ENCODE assay signal across 13 cellular contexts in genomic region chr7:133481676-133482075, GRCh38.
DNase-seq lines count a peak whose midpoint lies in the region; FAIRE-seq and TF ChIP-seq lines count a peak whose summit lies in the region.
"Had no signal": no experiment of that assay in that cellular context is flagged by ENCODE, and none has a peak within 500 bp of the region (broad histone marks: within the 10 kb centered on the region; RNA-seq: fewer than 3 reads in every experiment).

No MANE protein-coding gene starts in this region.

- peaks cover 0 to 2% of the 10 kb centered on the region in 2 donors for H3K36me3 ChIP-seq in small intestine (ENCODE audit: control insufficient read depth in 2 of 2, insufficient read depth in 2 of 2, low read length in 2 of 2)
- H3K36me3 ChIP-seq in effector memory CD4-positive, alpha-beta T cell (ENCODE audit: control insufficient read depth, insufficient read depth, low read length), result no peaks in the 10 kb centered on the region
- peaks cover 0 to 54% (median 0%) of the 10 kb centered on the region in 3 donors for H3K36me3 ChIP-seq in esophagus squamous epithelium
- H3K36me3 ChIP-seq: neural progenitor cell had no signal

- H3K9me3 Mint-ChIP-seq in activated naive CD4-positive, alpha-beta T cell treated with anti-CD3 and anti-CD28 coated beads, Interleukin-2, amount 10 ng/mL, durations not matched to agents 7 days and 5 days, result no peaks in the 10 kb centered on the region
- no peaks in the 10 kb centered on the region for H3K9me3 Mint-ChIP-seq in activated naive CD4-positive, alpha-beta T cell treated with anti-CD3 and anti-CD28 coated beads for 36 hours
- H3K9me3 Mint-ChIP-seq: CD14-positive monocyte, neural progenitor cell had no signal

- no peak overlapping the region for H3K4me3 Mint-ChIP-seq in activated naive CD4-positive, alpha-beta T cell treated with anti-CD3 and anti-CD28 coated beads, Interleukin-2, amount 10 ng/mL, durations not matched to agents 7 days and 5 days
- no peak overlapping the region for H3K4me3 Mint-ChIP-seq in activated naive CD4-positive, alpha-beta T cell treated with anti-CD3 and anti-CD28 coated beads for 36 hours
- H3K4me3 Mint-ChIP-seq: CD14-positive monocyte, neural progenitor cell had no signal

- no peaks in the 10 kb centered on the region for H3K9me3 ChIP-seq in small intestine (ENCODE audit: control insufficient read depth, low read depth)
- no peaks in the 10 kb centered on the region for H3K9me3 ChIP-seq in effector memory CD4-positive, alpha-beta T cell (ENCODE audit: control insufficient read depth, low read length)
- H3K9me3 ChIP-seq in esophagus squamous epithelium, result no peaks in the 10 kb centered on the region

- no peak for FAIRE-seq in small intestine (lab: Jason Lieb, UNC)

- intact Hi-C loops in activated naive CD4-positive, alpha-beta T cell treated with anti-CD3 and anti-CD28 coated beads for 36 hours (cut with micrococcal nuclease), result no loop called here
- intact Hi-C loops in esophagus squamous epithelium (cut with DNase I), result no loop called here

- H3K27me3 ChIP-seq in small intestine (ENCODE audit: control insufficient read depth in 2 of 2, insufficient read depth in 2 of 2, low read length in 2 of 2) (no peaks in the 10 kb centered on the region), esophagus squamous epithelium (no peaks in the 10 kb centered on the region)
- H3K27me3 ChIP-seq in effector memory CD4-positive, alpha-beta T cell (replicated peaks; ENCODE audit: control insufficient read depth, insufficient read depth, low read length, poor library complexity, severe bottlenecking), result no peaks in the 10 kb centered on the region
- H3K27me3 ChIP-seq: neural progenitor cell had no signal

- WGBS in small intestine, 3 donors, result 70 to 73% (median 72%) methylated on average over 3 of the region's 3 CpGs
- WGBS in esophagus squamous epithelium, 2 donors, result 77 to 82% methylated on average over 3 of the region's 3 CpGs

- H3K4me1 Mint-ChIP-seq in activated naive CD4-positive, alpha-beta T cell treated with anti-CD3 and anti-CD28 coated beads, Interleukin-2, amount 10 ng/mL, durations not matched to agents 7 days and 5 days, result peaks cover 27% of the 10 kb centered on the region
- H3K4me1 Mint-ChIP-seq in activated naive CD4-positive, alpha-beta T cell treated with anti-CD3 and anti-CD28 coated beads for 36 hours (ENCODE audit: low read depth), result peaks cover 37% of the 10 kb centered on the region
- H3K4me1 Mint-ChIP-seq: CD14-positive monocyte had no signal

- H3K27ac ChIP-seq in small intestine (ENCODE audit: low read depth in 1 of 2, low read length in 1 of 2) (no peak overlapping the region), esophagus squamous epithelium (no peak overlapping the region)
- no peak overlapping the region for H3K27ac ChIP-seq in effector memory CD4-positive, alpha-beta T cell (ENCODE audit: insufficient read depth, low read length, poor library complexity, severe bottlenecking)
- H3K27ac ChIP-seq: neural progenitor cell had no signal

- TF ChIP-seq CTCF in esophagus squamous epithelium (IDR thresholded peaks at IDR 0.05), result no peak

- H3K4me1 ChIP-seq in small intestine (ENCODE audit: control insufficient read depth in 2 of 2, insufficient read depth in 1 of 2, low read depth in 1 of 2, low read length in 1 of 2), result no peaks in the 10 kb centered on the region
- no peaks in the 10 kb centered on the region for H3K4me1 ChIP-seq in effector memory CD4-positive, alpha-beta T cell (ENCODE audit: control insufficient read depth, insufficient read depth, low read length, poor library complexity, severe bottlenecking)
- no peaks in the 10 kb centered on the region for H3K4me1 ChIP-seq in esophagus squamous epithelium
- H3K4me1 ChIP-seq: neural progenitor cell had no signal

- CTCF ChIA-PET in activated naive CD4-positive, alpha-beta T cell treated with anti-CD3 and anti-CD28 coated beads, Interleukin-2, amount 10 ng/mL, durations not matched to agents 7 days and 5 days (lab: Charles Lee), result no interaction called here
- CTCF ChIA-PET in activated naive CD4-positive, alpha-beta T cell treated with anti-CD3 and anti-CD28 coated beads for 36 hours (lab: Charles Lee), result no interaction called here

- H3K27me3 Mint-ChIP-seq in activated naive CD4-positive, alpha-beta T cell treated with anti-CD3 and anti-CD28 coated beads, Interleukin-2, amount 10 ng/mL, durations not matched to agents 7 days and 5 days, result no peaks in the 10 kb centered on the region
- H3K27me3 Mint-ChIP-seq in activated naive CD4-positive, alpha-beta T cell treated with anti-CD3 and anti-CD28 coated beads for 36 hours (ENCODE audit: low read depth), result no peaks in the 10 kb centered on the region

- H3K4me3 ChIP-seq in small intestine (ENCODE audit: low read depth in 1 of 2, low read length in 2 of 2) (no peak overlapping the region), esophagus squamous epithelium (no peak overlapping the region)
- H3K4me3 ChIP-seq in effector memory CD4-positive, alpha-beta T cell (ENCODE audit: insufficient read depth, low read depth, low read length, poor library complexity, severe bottlenecking), result no peak overlapping the region
- H3K4me3 ChIP-seq: neural progenitor cell had no signal

- TF ChIP-seq POLR2A in esophagus squamous epithelium (IDR thresholded peaks at IDR 0.05), result no peak

- DNase-seq in activated naive CD4-positive, alpha-beta T cell treated with anti-CD3 and anti-CD28 coated beads, Interleukin-2, amount 10 ng/mL, durations not matched to agents 7 days and 5 days, result no peak
- DNase-seq in activated naive CD4-positive, alpha-beta T cell treated with anti-CD3 and anti-CD28 coated beads for 36 hours, result no peak
- DNase-seq in NCI-H2029 treated with DMSO at 0.1 percent for 48 hours (lab: John Stamatoyannopoulos, UW), result peak; percentile 21
- DNase-seq in dedifferentiated amniotic fluid mesenchymal stem cell (ENCODE audit: extremely low spot score), result peak; percentile 20
- peak; percentile 32 for DNase-seq in small intestine
- no peak for DNase-seq in effector memory CD4-positive, alpha-beta T cell
- no peak for DNase-seq in esophagus squamous epithelium (lab: John Stamatoyannopoulos, UW)
- DNase-seq in NCI-H82 (lab: John Stamatoyannopoulos, UW), result no peak
- DNase-seq: activated gamma-delta T cell treated with Interleukin-2 at 50 U/mL for 16 hours, glutamatergic neuron, NCI-H1105 had no signal

- peaks cover 16% of the 10 kb centered on the region for H3K36me3 Mint-ChIP-seq in activated naive CD4-positive, alpha-beta T cell treated with anti-CD3 and anti-CD28 coated beads, Interleukin-2, amount 10 ng/mL, durations not matched to agents 7 days and 5 days
- H3K36me3 Mint-ChIP-seq in activated naive CD4-positive, alpha-beta T cell treated with anti-CD3 and anti-CD28 coated beads for 36 hours (ENCODE audit: low read depth), result peaks cover 25% of the 10 kb centered on the region

- H3K27ac Mint-ChIP-seq in activated naive CD4-positive, alpha-beta T cell treated with anti-CD3 and anti-CD28 coated beads, Interleukin-2, amount 10 ng/mL, durations not matched to agents 7 days and 5 days, result peak overlapping the region; percentile 8
- no peak overlapping the region for H3K27ac Mint-ChIP-seq in activated naive CD4-positive, alpha-beta T cell treated with anti-CD3 and anti-CD28 coated beads for 36 hours
- H3K27ac Mint-ChIP-seq: neural progenitor cell had no signal

Comparison
In these comparisons a context has a peak if more than half of its experiments do, and no peak if none do; other contexts are left out.
1. DNase-seq: peak in NCI-H2029 treated with DMSO at 0.1 percent for 48 hours (single experiment), dedifferentiated amniotic fluid mesenchymal stem cell (single experiment) and small intestine (single experiment); none in activated naive CD4-positive, alpha-beta T cell treated with anti-CD3 and anti-CD28 coated beads, Interleukin-2, amount 10 ng/mL, durations not matched to agents 7 days and 5 days (single experiment), activated naive CD4-positive, alpha-beta T cell treated with anti-CD3 and anti-CD28 coated beads for 36 hours (single experiment), effector memory CD4-positive, alpha-beta T cell (0 of 3), esophagus squamous epithelium (single experiment) and NCI-H82 (single experiment).